Comparison of ENCODE assay signal across 8 cellular contexts in the genomic region with DNA sequence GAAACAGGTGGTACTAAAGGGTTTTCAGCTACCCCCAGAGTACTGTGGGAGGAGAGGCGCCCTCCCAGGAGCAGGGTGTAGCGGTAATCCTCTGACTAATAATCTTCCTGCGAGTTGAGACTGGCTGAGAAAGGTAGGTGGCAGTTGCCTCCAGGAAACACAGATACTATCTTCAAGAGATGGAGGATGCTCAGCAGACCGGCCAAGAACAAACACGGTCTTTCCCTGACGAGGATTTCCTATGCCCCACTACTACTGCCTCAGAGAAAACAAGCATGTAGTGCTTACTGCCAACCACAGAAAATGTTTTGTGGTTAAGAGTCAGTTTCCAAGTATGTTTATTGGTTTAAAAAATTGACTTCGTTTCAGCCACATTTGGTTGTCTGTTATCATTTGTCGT. TPM values are rescaled to one million over a fixed set of nuclear protein-coding genes. Genes with fewer than 3 reads are reported as not detected.
A peak's percentile ranks its signal among the peaks of the same experiment; 100 is the strongest.
DNase-seq lines count a peak whose midpoint lies in the region; ATAC-seq and TF ChIP-seq lines count a peak whose summit lies in the region.

No MANE protein-coding gene starts in this region.

- no peaks in the 10 kb centered on the region for H3K9me3 Mint-ChIP-seq in stimulated activated effector memory CD8-positive, alpha-beta T cell treated with anti-CD3 and anti-CD28 coated beads, Interleukin-12 subunit alpha, Interleukin-12 subunit beta, amount 100 ng/mL, for 72 hours

- CTCF ChIA-PET in BJ (lab: Yijun Ruan, JAX) = interaction anchor here (0.8 to 3.0 kb wide), 4 partner anchors 14 to 147 kb away, joined by 3 to 18 read pairs (median 3); a partner anchor contains a TSS

- H3K36me3 Mint-ChIP-seq in stimulated activated effector memory CD8-positive, alpha-beta T cell treated with anti-CD3 and anti-CD28 coated beads, Interleukin-12 subunit alpha, Interleukin-12 subunit beta, amount 100 ng/mL, for 72 hours = peaks cover 76% of the 10 kb centered on the region

- H3K27me3 ChIP-seq in BJ (ENCODE audit: control insufficient read depth, insufficient read depth, low read length) = no peaks in the 10 kb centered on the region

- H3K36me3 ChIP-seq in BJ (ENCODE audit: control insufficient read depth, insufficient read depth, low read length) = peaks cover 6% of the 10 kb centered on the region

- H3K27ac Mint-ChIP-seq in stimulated activated effector memory CD8-positive, alpha-beta T cell treated with anti-CD3 and anti-CD28 coated beads, Interleukin-12 subunit alpha, Interleukin-12 subunit beta, amount 100 ng/mL, for 72 hours = peak overlapping the region; percentile 83

- ATAC-seq in HG03575 (IDR thresholded peaks at IDR 0.05; ENCODE audit: extremely low read depth, insufficient number of reproducible peaks, low FRiP score, unreplicated experiment) = peak; percentile 61
- peak; percentile 96 for ATAC-seq in stimulated activated effector memory CD8-positive, alpha-beta T cell treated with anti-CD3 and anti-CD28 coated beads, Interleukin-12 subunit alpha, Interleukin-12 subunit beta, amount 100 ng/mL, for 72 hours

- no peak overlapping the region for H3K4me3 ChIP-seq in BJ (ENCODE audit: low read depth, low read length)

- TF ChIP-seq CTCF in BJ (IDR thresholded peaks at IDR 0.05; ENCODE audit: insufficient read depth, low read depth, low read length) (no peak), GM20000 (IDR thresholded peaks at IDR 0.05; ENCODE audit: extremely low read depth, missing control alignments) (no peak)

- DNase-seq in BJ (ENCODE audit: low read depth) (peak; percentile 84), GM20000 (ENCODE audit: low spot score) (peak; percentile 60), fibroblast of the conjunctiva (ENCODE audit: low read depth) (peak; percentile 68), NCI-H1417 (lab: John Stamatoyannopoulos, UW) (no peak), RKO (ENCODE audit: low spot score) (no peak)
- DNase-seq in activated CD8-positive, alpha-beta memory T cell treated with anti-CD3 and anti-CD28 coated beads, Interleukin-2, amount 50 U/mL, for 24 hours (ENCODE audit: extremely low read depth) = peak; percentile 15
- peak; percentile 37 to 83 for DNase-seq in stimulated activated effector memory CD8-positive, alpha-beta T cell treated with anti-CD3 and anti-CD28 coated beads, Interleukin-12 subunit alpha, Interleukin-12 subunit beta, amount 100 ng/mL, for 72 hours (ENCODE audit: low spot score in 2 of 2)

- peaks cover 46% of the 10 kb centered on the region for H3K4me1 Mint-ChIP-seq in stimulated activated effector memory CD8-positive, alpha-beta T cell treated with anti-CD3 and anti-CD28 coated beads, Interleukin-12 subunit alpha, Interleukin-12 subunit beta, amount 100 ng/mL, for 72 hours

- peak overlapping the region; percentile 71 for H3K4me3 Mint-ChIP-seq in stimulated activated effector memory CD8-positive, alpha-beta T cell treated with anti-CD3 and anti-CD28 coated beads, Interleukin-12 subunit alpha, Interleukin-12 subunit beta, amount 100 ng/mL, for 72 hours

- POLR2A ChIA-PET in BJ (lab: Charles Lee) = interaction anchor here (0.5 kb wide), 1 partner anchor 9 kb away, joined by 3 read pairs; no protein-coding TSS in a partner anchor

RNA-seq across cellular contexts. Expression of a gene that starts 26.8 kb away (rescaled TPM):
- 66.0 and 71.4 TPM in 2 replicates for polyA plus RNA-seq in BJ (2011; rRNA removed)
- 22.5 and 23.2 TPM in 2 replicates for polyA minus RNA-seq in BJ (2011; rRNA and poly(A)+ RNA removed)

RNA-seq across cellular contexts. Expression of a gene that starts 38.0 kb away (rescaled TPM):
- 23.4 and 34.8 TPM in 2 replicates for polyA plus RNA-seq in BJ (2011; rRNA removed)
- 13.8 and 20.7 TPM in 2 replicates for polyA minus RNA-seq in BJ (2011; rRNA and poly(A)+ RNA removed)

RNA-seq across cellular contexts. Expression of a gene that starts 42.0 kb away (rescaled TPM):
- polyA plus RNA-seq in BJ (2011; rRNA removed) = 0.09 and 0.21 TPM in 2 replicates
- not detected in 2 replicates for polyA minus RNA-seq in BJ (2011; rRNA and poly(A)+ RNA removed)

Comparison
In these comparisons a context has a peak if more than half of its experiments do, and no peak if none do; other contexts are left out.
1. DNase-seq: peak in BJ (single experiment), GM20000 (single experiment), activated CD8-positive, alpha-beta memory T cell treated with anti-CD3 and anti-CD28 coated beads, Interleukin-2, amount 50 U/mL, for 24 hours (single experiment), fibroblast of the conjunctiva (single experiment) and stimulated activated effector memory CD8-positive, alpha-beta T cell treated with anti-CD3 and anti-CD28 coated beads, Interleukin-12 subunit alpha, Interleukin-12 subunit beta, amount 100 ng/mL, for 72 hours (2 of 2); none in NCI-H1417 (0 of 3) and RKO (single experiment).